ENCODE assay signal across 17 cellular contexts in the genomic region with DNA sequence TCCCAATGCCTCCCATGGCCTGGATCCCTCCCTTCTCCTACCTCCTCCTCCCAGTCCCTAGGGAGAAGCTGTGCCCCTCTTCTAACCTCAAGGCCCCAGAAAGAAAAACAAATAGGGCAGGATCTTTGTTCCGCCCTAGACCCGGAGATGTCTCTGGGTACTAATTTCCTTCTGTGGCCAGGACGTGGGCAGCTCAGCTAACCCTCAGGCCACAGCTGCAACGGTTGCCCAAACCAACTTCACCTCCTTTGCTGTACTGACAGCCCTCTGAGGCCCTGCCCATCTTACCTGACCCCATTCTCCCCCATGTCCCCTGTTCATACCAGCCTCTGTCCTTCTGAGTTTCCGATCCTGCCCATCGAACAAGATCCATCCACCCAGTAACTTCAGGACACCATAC.
DNase-seq lines count a peak whose midpoint lies in the region; ATAC-seq and TF ChIP-seq lines count a peak whose summit lies in the region.
"Had no signal": no experiment of that assay in that cellular context is flagged by ENCODE, and none has a peak within 500 bp of the region (broad histone marks: within the 10 kb centered on the region; RNA-seq: fewer than 3 reads in every experiment).

No MANE protein-coding gene starts in this region.

- H4K20me1 ChIP-seq in neural progenitor cell (ENCODE audit: low read depth), result peaks cover 7% of the 10 kb centered on the region

- H3K27me3 ChIP-seq in breast epithelium (no peaks in the 10 kb centered on the region), neural progenitor cell (no peaks in the 10 kb centered on the region)
- H3K27me3 ChIP-seq in CD8-positive, alpha-beta T cell (ENCODE audit: insufficient read depth, low read length), result no peaks in the 10 kb centered on the region
- H3K27me3 ChIP-seq: SJSA1 had no signal

- TF ChIP-seq POLR2A in breast epithelium (IDR thresholded peaks at IDR 0.05), result no peak

- H3K27ac Mint-ChIP-seq in MCF 10A (ENCODE audit: low read depth, unreplicated experiment) (peak overlapping the region; percentile 57), brain (peak overlapping the region; percentile 10 to 75 (median 38)), neural progenitor cell (peak overlapping the region; percentile 65)
- no peak overlapping the region for H3K27ac Mint-ChIP-seq in CD8-positive, alpha-beta T cell
- H3K27ac Mint-ChIP-seq: B cell, H9 had no signal

- no peak for TF ChIP-seq CTCF in MCF 10A (IDR thresholded peaks at IDR 0.05; ENCODE audit: unreplicated experiment)
- no peak for TF ChIP-seq CTCF in breast epithelium (IDR thresholded peaks at IDR 0.05)
- TF ChIP-seq CTCF in brain (conservative IDR thresholded peaks at IDR 0.05), result no peak
- no peak for TF ChIP-seq CTCF in neural progenitor cell (IDR thresholded peaks at IDR 0.05)
- TF ChIP-seq CTCF in CD8-positive, alpha-beta T cell (IDR thresholded peaks at IDR 0.05), result no peak

- H3K9me3 Mint-ChIP-seq in MCF 10A (ENCODE audit: unreplicated experiment) (peaks cover 6% of the 10 kb centered on the region), brain (no peaks in the 10 kb centered on the region), neural progenitor cell (peaks cover 2% of the 10 kb centered on the region)
- no peaks in the 10 kb centered on the region for H3K9me3 Mint-ChIP-seq in CD8-positive, alpha-beta T cell
- H3K9me3 Mint-ChIP-seq: H9 had no signal

- no peak overlapping the region for H3K4me2 ChIP-seq in neural progenitor cell

- no peak overlapping the region for H3K9ac ChIP-seq in neural progenitor cell

- CTCF ChIA-PET in MCF 10A (lab: Yijun Ruan, JAX), result no interaction called here
- CTCF ChIA-PET in CD8-positive, alpha-beta T cell (lab: Charles Lee), result no interaction called here

- H3K9me3 ChIP-seq in breast epithelium, result no peaks in the 10 kb centered on the region
- peaks cover 4% of the 10 kb centered on the region for H3K9me3 ChIP-seq in KOPT-K1 (ENCODE audit: insufficient read depth, low read length, poor library complexity, severe bottlenecking)
- H3K9me3 ChIP-seq in neural progenitor cell (ENCODE audit: low read depth), result no peaks in the 10 kb centered on the region
- H3K9me3 ChIP-seq in CD8-positive, alpha-beta T cell (ENCODE audit: low read length), result no peaks in the 10 kb centered on the region
- H3K9me3 ChIP-seq: SJSA1 had no signal

- POLR2A ChIA-PET in MCF 10A (lab: Yijun Ruan, JAX), result no interaction called here
- POLR2A ChIA-PET in CD8-positive, alpha-beta T cell (lab: Charles Lee), result no interaction called here

- H3K27ac ChIP-seq in breast epithelium, result no peak overlapping the region
- peak overlapping the region; percentile 62 for H3K27ac ChIP-seq in KOPT-K1 (ENCODE audit: low read depth, low read length, poor library complexity, severe bottlenecking)
- no peak overlapping the region for H3K27ac ChIP-seq in neural progenitor cell
- no peak overlapping the region for H3K27ac ChIP-seq in CD8-positive, alpha-beta T cell (ENCODE audit: low read depth, low read length)
- H3K27ac ChIP-seq: SJSA1 had no signal

- peaks cover 12% of the 10 kb centered on the region for H3F3A ChIP-seq in neural progenitor cell (ENCODE audit: low read depth)

- peaks cover 15% of the 10 kb centered on the region for H3K79me2 ChIP-seq in neural progenitor cell (ENCODE audit: low read depth)

- no TSS peak for BruUV-seq in MCF 10A (replicated peaks; lab: Mats Ljungman, UMichigan)

- H3K4me1 Mint-ChIP-seq in MCF 10A (ENCODE audit: insufficient read depth, unreplicated experiment) (peaks cover 51% of the 10 kb centered on the region), brain (peaks cover 92% of the 10 kb centered on the region), neural progenitor cell (peaks cover 63% of the 10 kb centered on the region)
- peaks cover 28% of the 10 kb centered on the region for H3K4me1 Mint-ChIP-seq in CD8-positive, alpha-beta T cell (ENCODE audit: low read depth)

- no peaks in the 10 kb centered on the region for H3K36me3 ChIP-seq in breast epithelium
- H3K36me3 ChIP-seq in KOPT-K1 (ENCODE audit: insufficient read depth, low read length), result no peaks in the 10 kb centered on the region
- H3K36me3 ChIP-seq in neural progenitor cell, result no peaks in the 10 kb centered on the region
- no peaks in the 10 kb centered on the region for H3K36me3 ChIP-seq in CD8-positive, alpha-beta T cell (ENCODE audit: insufficient read depth, low read length)
- H3K36me3 ChIP-seq: SJSA1 had no signal

- no peak overlapping the region for H3K4me3 ChIP-seq in breast epithelium
- H3K4me3 ChIP-seq in neural progenitor cell, result no peak overlapping the region
- H3K4me3 ChIP-seq in CD8-positive, alpha-beta T cell (ENCODE audit: low read depth, low read length), result no peak overlapping the region
- H3K4me3 ChIP-seq: SJSA1 had no signal

- DNase-seq in MCF 10A (ENCODE audit: unreplicated experiment) (no peak), breast epithelium (ENCODE audit: low spot score in 2 of 2) (no peak), neural progenitor cell (ENCODE audit: low spot score) (no peak), kidney glomerular epithelial cell (lab: John Stamatoyannopoulos, UW) (no peak)
- no peak for DNase-seq in CD8-positive, alpha-beta T cell
- DNase-seq: ACHN, DMS 273 treated with DMSO at 0.1 percent for 48 hours, EL, H9, NCI-H146, NCI-H2227 treated with DMSO at 0.1 percent for 48 hours, NCI-H526 treated with DMSO at 0.1 percent for 48 hours had no signal

- no peaks in the 10 kb centered on the region for H3K27me3 Mint-ChIP-seq in MCF 10A (ENCODE audit: insufficient read depth, unreplicated experiment)
- H3K27me3 Mint-ChIP-seq in brain, result no peaks in the 10 kb centered on the region
- H3K27me3 Mint-ChIP-seq in neural progenitor cell (ENCODE audit: insufficient read depth, low read depth), result peaks cover 8% of the 10 kb centered on the region
- no peaks in the 10 kb centered on the region for H3K27me3 Mint-ChIP-seq in CD8-positive, alpha-beta T cell (ENCODE audit: low read depth)

- H3K4me1 ChIP-seq in breast epithelium, result no peaks in the 10 kb centered on the region
- peaks cover 15% of the 10 kb centered on the region for H3K4me1 ChIP-seq in neural progenitor cell
- H3K4me1 ChIP-seq in CD8-positive, alpha-beta T cell (ENCODE audit: insufficient read depth, low read length), result peaks cover 12% of the 10 kb centered on the region
- H3K4me1 ChIP-seq: SJSA1 had no signal

- no peak for ATAC-seq in GM19395 (IDR thresholded peaks at IDR 0.05; ENCODE audit: unreplicated experiment)
- ATAC-seq in CD8-positive, alpha-beta T cell, result no peak

- H3K36me3 Mint-ChIP-seq in MCF 10A (ENCODE audit: insufficient read depth, unreplicated experiment) (peaks cover 5% of the 10 kb centered on the region), brain (peaks cover 45% of the 10 kb centered on the region), neural progenitor cell (peaks cover 28% of the 10 kb centered on the region)
- no peaks in the 10 kb centered on the region for H3K36me3 Mint-ChIP-seq in CD8-positive, alpha-beta T cell

- no peak overlapping the region for H2AFZ ChIP-seq in neural progenitor cell (replicated peaks)

- no peak overlapping the region for H3K4me3 Mint-ChIP-seq in MCF 10A (ENCODE audit: unreplicated experiment)
- no peak overlapping the region for H3K4me3 Mint-ChIP-seq in brain
- H3K4me3 Mint-ChIP-seq in neural progenitor cell, result no peak overlapping the region
- H3K4me3 Mint-ChIP-seq in CD8-positive, alpha-beta T cell, result no peak overlapping the region
- H3K4me3 Mint-ChIP-seq: B cell, H9 had no signal

- intact Hi-C loops in MCF 10A (cut with micrococcal nuclease), result loop anchor here (5.0 kb wide), 1 partner anchor 69 kb away; the partner anchor contains the start of gene SRGAP3
- intact Hi-C loops in breast epithelium (cut with DNase I; ENCODE audit: low total_unique reads), result no loop called here
- intact Hi-C loops in CD8-positive, alpha-beta T cell (cut with DNase I, micrococcal nuclease), result no loop called here
